Comparison of ENCODE assay signal across 8 cellular contexts in genomic region chr2:87637249-87638002, GRCh38.
DNase-seq lines count a peak whose midpoint lies in the region; ATAC-seq and TF ChIP-seq lines count a peak whose summit lies in the region.
"Not testable (repeated sequence)": the region's sequence is repeated elsewhere in the genome, so short reads cannot be mapped to it uniquely, and the experiment has no call there.

No MANE protein-coding gene starts in this region.

- H3K9me2 ChIP-seq in GM23248 (ENCODE audit: insufficient read depth), result not testable (repeated sequence)

- ATAC-seq in gastroesophageal sphincter, result peak; percentile 47
- peak; percentile 62 to 73 for ATAC-seq in right cardiac atrium
- ATAC-seq in omental fat pad (ENCODE audit: low FRiP score), result peak; percentile 39

- H3K27ac ChIP-seq in ACC112 (ENCODE audit: low read depth, low read length) (peak overlapping the region; percentile 47; the same call in 1 of the 2 replicates), subcutaneous abdominal adipose tissue (ENCODE audit: low read depth, low read length) (peak overlapping the region; percentile 65)
- not testable (repeated sequence) for H3K27ac ChIP-seq in GM23248; gastroesophageal sphincter; right cardiac atrium (ENCODE audit: low read length)

- H3K9me3 ChIP-seq in GM23248 (ENCODE audit: low read depth); gastroesophageal sphincter; right cardiac atrium (ENCODE audit: control insufficient read depth, low read length); subcutaneous abdominal adipose tissue (ENCODE audit: control insufficient read depth in 5 of 5, low read length in 5 of 5): not testable (repeated sequence)

- H3K27me3 ChIP-seq in ACC112 (ENCODE audit: insufficient read depth, low read length); GM23248 (replicated peaks; ENCODE audit: insufficient read depth); gastroesophageal sphincter; right cardiac atrium (ENCODE audit: control insufficient read depth, insufficient read depth); subcutaneous abdominal adipose tissue (ENCODE audit: control insufficient read depth in 5 of 5, insufficient read depth in 4 of 5, low read length in 5 of 5): not testable (repeated sequence)

- not testable (repeated sequence) for H3K27me3 Mint-ChIP-seq in activated CD4-positive, alpha-beta T cell treated with anti-CD3 and anti-CD28 coated beads, Interleukin-2, amount 10 ng/mL, durations not matched to agents 24 days and 14 days

- DNase-seq in GM23248, result peak; percentile 3
- peak; percentile 49 for DNase-seq in activated CD4-positive, alpha-beta T cell treated with anti-CD3 and anti-CD28 coated beads, Interleukin-2, amount 10 ng/mL, durations not matched to agents 24 days and 14 days
- peak; percentile 27 for DNase-seq in dermis blood vessel endothelial cell
- peak; percentile 42 to 83 (median 80) for DNase-seq in right cardiac atrium
- DNase-seq in omental fat pad (ENCODE audit: low spot score), result not testable (repeated sequence)

- not testable (repeated sequence) for H3K36me3 Mint-ChIP-seq in activated CD4-positive, alpha-beta T cell treated with anti-CD3 and anti-CD28 coated beads, Interleukin-2, amount 10 ng/mL, durations not matched to agents 24 days and 14 days (ENCODE audit: low read depth)

- H3K27ac Mint-ChIP-seq in activated CD4-positive, alpha-beta T cell treated with anti-CD3 and anti-CD28 coated beads, Interleukin-2, amount 10 ng/mL, durations not matched to agents 24 days and 14 days, result not testable (repeated sequence)

- not testable (repeated sequence) for TF ChIP-seq CTCF in gastroesophageal sphincter (IDR thresholded peaks at IDR 0.05); omental fat pad (IDR thresholded peaks at IDR 0.05)

- not testable (repeated sequence) for TF ChIP-seq EP300 in gastroesophageal sphincter (IDR thresholded peaks at IDR 0.05)

- not testable (repeated sequence) for H2AFZ ChIP-seq in ACC112 (ENCODE audit: low read length, unreplicated experiment); GM23248

- H3K4me1 ChIP-seq in ACC112 (ENCODE audit: control insufficient read depth, insufficient read depth, low read length, unreplicated experiment); GM23248 (ENCODE audit: insufficient read depth); gastroesophageal sphincter; right cardiac atrium (ENCODE audit: control insufficient read depth, insufficient read depth, low read length); subcutaneous abdominal adipose tissue (ENCODE audit: control insufficient read depth in 5 of 5, insufficient read depth in 5 of 5, low read length in 5 of 5): not testable (repeated sequence)

- not testable (repeated sequence) for H3K4me3 Mint-ChIP-seq in activated CD4-positive, alpha-beta T cell treated with anti-CD3 and anti-CD28 coated beads, Interleukin-2, amount 10 ng/mL, durations not matched to agents 24 days and 14 days

- in situ Hi-C loops in GM23248 (cut with MboI), result not testable (repeated sequence)

- TF ChIP-seq POLR2A in gastroesophageal sphincter (IDR thresholded peaks at IDR 0.05), result not testable (repeated sequence)

- H4K20me1 ChIP-seq in GM23248 (ENCODE audit: insufficient read depth), result not testable (repeated sequence)

- not testable (repeated sequence) for H3K4me2 ChIP-seq in GM23248 (ENCODE audit: unreplicated experiment)

- whole genome bisulfite sequencing in GM23248 (ENCODE audit: low coverage in 1 of 2, low lambda C conversion rate in 2 of 2, missing lambda C conversion rate in 2 of 2), 2 experiments, result 89 to 91% methylated on average over 14 to 15 of the region's 15 CpGs
- WGBS in gastroesophageal sphincter (ENCODE audit: low coverage in 1 of 2), 2 donors, result 60 to 77% methylated on average over 3 to 7 of the region's 15 CpGs
- WGBS in right cardiac atrium, result 64% methylated on average over 13 of the region's 15 CpGs

- not testable (repeated sequence) for H3F3A ChIP-seq in GM23248 (ENCODE audit: insufficient read depth)

- H3K4me3 ChIP-seq in ACC112 (ENCODE audit: low read depth, low read length); GM23248; gastroesophageal sphincter; right cardiac atrium (ENCODE audit: low read length); subcutaneous abdominal adipose tissue (ENCODE audit: low read depth in 1 of 5, low read length in 5 of 5): not testable (repeated sequence)

- intact Hi-C loops in activated CD4-positive, alpha-beta T cell treated with anti-CD3 and anti-CD28 coated beads, Interleukin-2, amount 10 ng/mL, durations not matched to agents 24 days and 14 days (cut with micrococcal nuclease); right cardiac atrium (cut with DNase I): not testable (repeated sequence)

- not testable (repeated sequence) for H3K79me2 ChIP-seq in ACC112 (ENCODE audit: control insufficient read depth, insufficient read depth, low read length, unreplicated experiment); GM23248 (ENCODE audit: insufficient read depth)

- peaks cover 12% of the 10 kb centered on the region for H3K4me1 Mint-ChIP-seq in activated CD4-positive, alpha-beta T cell treated with anti-CD3 and anti-CD28 coated beads, Interleukin-2, amount 10 ng/mL, durations not matched to agents 24 days and 14 days

- not testable (repeated sequence) for H3K9me3 Mint-ChIP-seq in activated CD4-positive, alpha-beta T cell treated with anti-CD3 and anti-CD28 coated beads, Interleukin-2, amount 10 ng/mL, durations not matched to agents 24 days and 14 days

- not testable (repeated sequence) for H3K9ac ChIP-seq in GM23248; subcutaneous abdominal adipose tissue (ENCODE audit: low read length in 5 of 5)

- H3K36me3 ChIP-seq in ACC112 (ENCODE audit: insufficient read depth, low read length); GM23248 (ENCODE audit: low read depth); gastroesophageal sphincter; subcutaneous abdominal adipose tissue (ENCODE audit: control insufficient read depth in 5 of 5, insufficient read depth in 5 of 5, low read length in 5 of 5): not testable (repeated sequence)
